ENCODE assay signal across 21 cellular contexts in genomic region chr3:113193298-113193697, GRCh38. TPM values are rescaled to one million over a fixed set of nuclear protein-coding genes. Genes with fewer than 3 reads are reported as not detected.
DNase-seq lines count a peak whose midpoint lies in the region; ATAC-seq and TF ChIP-seq lines count a peak whose summit lies in the region.
"Had no signal": no experiment of that assay in that cellular context is flagged by ENCODE, and none has a peak within 500 bp of the region (broad histone marks: within the 10 kb centered on the region; RNA-seq: fewer than 3 reads in every experiment).

No MANE protein-coding gene starts in this region.

- no peak for DNase-seq in GM23338 (ENCODE audit: low spot score)
- peak; percentile 70 for DNase-seq in ecto neural progenitor cell (ENCODE audit: low spot score)
- peak; percentile 83 for DNase-seq in left kidney (ENCODE audit: low read depth, low spot score)
- peak; percentile 54 for DNase-seq in retina
- no peak for DNase-seq in RPMI8226
- DNase-seq in spleen, result no peak
- DNase-seq: activated CD4-positive, alpha-beta T cell treated with anti-CD3 and anti-CD28 coated beads, Interleukin-2, amount 50 U/mL, for 4 hours; activated T-cell treated with anti-CD3 and anti-CD28 coated beads, Interleukin-2, amount 50 U/mL, for 48 hours; central memory CD4-positive, alpha-beta T cell; DND-41; gastrocnemius medialis; MV-4-11; NCI-H2081 treated with DMSO at 0.1 percent for 48 hours; NCI-H526 had no signal

- no peak overlapping the region for H3K4me3 ChIP-seq in GM23338
- no peak overlapping the region for H3K4me3 ChIP-seq in spleen
- H3K4me3 ChIP-seq: gastrocnemius medialis, K562, SJSA1 had no signal

- H3K9me3 ChIP-seq in spleen, result peaks cover 0 to 11% (median 4%) of the 10 kb centered on the region in 8 donors
- H3K9me3 ChIP-seq: gastrocnemius medialis, SJSA1 had no signal

- H3K9me3 Mint-ChIP-seq in GM23338, result peaks cover 5% of the 10 kb centered on the region; the same call in 2 of the 3 replicates

- H3K79me2 ChIP-seq in GM23338 (replicated peaks; ENCODE audit: insufficient read depth), result no peaks in the 10 kb centered on the region
- H3K79me2 ChIP-seq: parathyroid adenoma had no signal

- H3K27ac ChIP-seq in GM23338 (ENCODE audit: low read depth) (no peak overlapping the region), spleen (no peak overlapping the region)
- H3K27ac ChIP-seq: gastrocnemius medialis, parathyroid adenoma, SJSA1 had no signal

- ATAC-seq in GM23338 (peak; percentile 79), HG03159 (IDR thresholded peaks at IDR 0.05; ENCODE audit: unreplicated experiment) (no peak), GM21526 (IDR thresholded peaks at IDR 0.05; ENCODE audit: low FRiP score, unreplicated experiment) (no peak)
- ATAC-seq: gastrocnemius medialis, K562 had no signal

- H3K27me3 ChIP-seq in GM23338 (ENCODE audit: insufficient read depth) (no peaks in the 10 kb centered on the region), spleen (replicated peaks in 1 of 7) (no peaks in the 10 kb centered on the region)
- H3K27me3 ChIP-seq: gastrocnemius medialis, SJSA1 had no signal

- intact Hi-C loops in spleen (cut with DNase I; ENCODE audit: low total_unique reads), result no loop called here

- H3K9me2 ChIP-seq in GM23338 (ENCODE audit: insufficient read depth), result no peaks in the 10 kb centered on the region

- no peaks in the 10 kb centered on the region for H4K20me1 ChIP-seq in GM23338 (replicated peaks; ENCODE audit: insufficient read depth)

- no peaks in the 10 kb centered on the region for H3F3A ChIP-seq in GM23338 (replicated peaks; ENCODE audit: low read depth)

- 72 to 89% (median 77%) methylated on average over 8 of the region's 8 CpGs for WGBS in spleen, 5 donors

- H3K4me1 ChIP-seq in GM23338 (ENCODE audit: insufficient read depth) (no peaks in the 10 kb centered on the region), spleen (no peaks in the 10 kb centered on the region)
- H3K4me1 ChIP-seq: gastrocnemius medialis, parathyroid adenoma, SJSA1 had no signal

- no peak overlapping the region for H3K4me3 Mint-ChIP-seq in GM23338
- H3K4me3 Mint-ChIP-seq: activated naive CD8-positive, alpha-beta T cell; stimulated activated naive CD8-positive, alpha-beta T cell treated with anti-CD3 and anti-CD28 coated beads, Interleukin-15, Interleukin-2, amounts not matched to agents 100 ng/mL and 50 ng/mL, for 24 hours had no signal

- TF ChIP-seq POLR2A in spleen (IDR thresholded peaks at IDR 0.05), result no peak

- peaks cover 2% of the 10 kb centered on the region for H3K27me3 Mint-ChIP-seq in GM23338 (ENCODE audit: insufficient read depth, low read depth, poor library complexity)
- H3K27me3 Mint-ChIP-seq: stimulated activated naive CD8-positive, alpha-beta T cell treated with anti-CD3 and anti-CD28 coated beads, Interleukin-15, Interleukin-2, amounts not matched to agents 100 ng/mL and 50 ng/mL, for 24 hours had no signal

- peak overlapping the region; percentile 15; the same call in 1 of the 2 replicates for H2AFZ ChIP-seq in GM23338
- H2AFZ ChIP-seq: parathyroid adenoma had no signal

- H3K27ac Mint-ChIP-seq in GM23338, result no peak overlapping the region; the same call in 1 of the 2 replicates
- H3K27ac Mint-ChIP-seq: activated naive CD8-positive, alpha-beta T cell; stimulated activated naive CD8-positive, alpha-beta T cell treated with anti-CD3 and anti-CD28 coated beads, Interleukin-15, Interleukin-2, amounts not matched to agents 100 ng/mL and 50 ng/mL, for 24 hours had no signal

- no peak for TF ChIP-seq CTCF in GM23338 (conservative IDR thresholded peaks at IDR 0.05; ENCODE audit: low read depth in 2 of 2)
- no peak for TF ChIP-seq CTCF in spleen (IDR thresholded peaks at IDR 0.05 in 8 of 11, conservative IDR thresholded peaks at IDR 0.05 in 3 of 11)

- no peak overlapping the region for H3K4me2 ChIP-seq in GM23338

- peaks cover 19% of the 10 kb centered on the region; the same call in 2 of the 3 replicates for H3K4me1 Mint-ChIP-seq in GM23338

- H3K36me3 ChIP-seq in GM23338 (ENCODE audit: insufficient read depth), result no peaks in the 10 kb centered on the region
- no peaks in the 10 kb centered on the region for H3K36me3 ChIP-seq in spleen
- H3K36me3 ChIP-seq: gastrocnemius medialis, SJSA1 had no signal

- no peaks in the 10 kb centered on the region for H3K36me3 Mint-ChIP-seq in GM23338 (ENCODE audit: low read depth)
- H3K36me3 Mint-ChIP-seq: activated naive CD8-positive, alpha-beta T cell had no signal

TF ChIP-seq in GM23338, 12 proteins besides CTCF, POLR2A, EP300 and RAD21 (continues in another document):
- TF ChIP-seq STAT1 (IDR thresholded peaks at IDR 0.05; ENCODE audit: unreplicated experiment), result no peak
- no peak for TF ChIP-seq CREB1 (CRISPR knock-in tag; IDR thresholded peaks at IDR 0.05; ENCODE audit: low read depth)
- TF ChIP-seq JUNB (IDR thresholded peaks at IDR 0.05; ENCODE audit: unreplicated experiment), result no peak
- no peak for TF ChIP-seq EZH2phosphoT487 (IDR thresholded peaks at IDR 0.05; ENCODE audit: unreplicated experiment)
- TF ChIP-seq ZNF462 (CRISPR knock-in tag; IDR thresholded peaks at IDR 0.05), result no peak
- TF ChIP-seq ZNF114 (CRISPR knock-in tag; IDR thresholded peaks at IDR 0.05), result no peak
- TF ChIP-seq EZH2 (IDR thresholded peaks at IDR 0.05; ENCODE audit: low read depth, unreplicated experiment), result no peak
- no peak for TF ChIP-seq ZNF331 (CRISPR knock-in tag; IDR thresholded peaks at IDR 0.05; ENCODE audit: low read depth)
- TF ChIP-seq ETS1 (IDR thresholded peaks at IDR 0.05), result no peak

RNA-seq across cellular contexts. Expression of gene BOC, which starts 18.1 kb away (rescaled TPM):
- 3.0 and 4.1 TPM in 2 replicates for total RNA-seq in GM23338 (2014; rRNA removed; shearing (Covaris generic))
- polyA plus RNA-seq in GM23338 (2016; fragmentation: Nextera tagmentation; extraction: Ambion mirVana) (2.1 and 3.2 TPM in 2 replicates), spleen (1 to 10 TPM; 1.5 to 1.7 (median 1.6) TPM)
- total RNA-seq in spleen, result 10 to 100 TPM in 6 of 7 donors, 1 to 10 TPM in 1; 8.8 to 21.9 (median 16.6) TPM
- total RNA-seq: K562 had no signal
- polyA plus RNA-seq: K562 had no signal

Comparison
In these comparisons a context has a peak if more than half of its experiments do, and no peak if none do; other contexts are left out.
1. DNase-seq: peak in ecto neural progenitor cell (single experiment), left kidney (single experiment) and retina (single experiment); none in GM23338 (single experiment), RPMI8226 (single experiment) and spleen (single experiment).